Comparison of ENCODE assay signal across 32 cellular contexts in the genomic region with DNA sequence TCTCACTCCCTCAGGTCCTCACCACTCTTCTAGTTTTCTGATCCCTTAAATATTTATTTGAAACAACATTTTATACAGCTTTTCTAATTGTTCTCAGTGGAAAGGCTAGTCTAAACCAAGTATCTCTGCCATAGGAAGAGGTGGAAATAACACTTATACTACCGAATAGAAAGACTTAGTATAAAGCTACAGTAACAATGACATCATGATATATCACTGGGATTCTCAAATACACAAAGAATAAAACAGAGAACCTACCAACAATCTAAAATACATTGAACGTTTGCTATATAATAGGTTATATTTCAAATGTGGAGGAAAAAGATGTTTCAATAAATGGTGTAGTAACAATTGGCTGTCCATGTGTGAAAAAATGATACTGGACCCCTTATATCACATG.
"Had no signal": no experiment of that assay in that cellular context is flagged by ENCODE, and none has a peak within 500 bp of the region (broad histone marks: within the 10 kb centered on the region; RNA-seq: fewer than 3 reads in every experiment).

No MANE protein-coding gene starts in this region.

- H3K4me2 ChIP-seq: KMS-11, SK-N-SH had no signal

- ATAC-seq: activated CD8-positive, alpha-beta T cell treated with anti-CD3 and anti-CD28 coated beads for 36 hours; activated naive CD4-positive, alpha-beta T cell treated with anti-CD3 and anti-CD28 coated beads, Interleukin-2, amount 50 U/mL, for 72 hours; activated T-cell treated with anti-CD3 and anti-CD28 coated beads, Interleukin-2, amount 50 U/mL, for 72 hours; activated T-helper 17 cell treated with anti-CD3 and anti-CD28 coated beads, Interleukin-2, amount 50 U/mL, for 72 hours had no signal

- H3K4me1 ChIP-seq: Peyer's patch, SJSA1 had no signal

- H3K27ac ChIP-seq: cardiac muscle cell, KMS-11, Peyer's patch, SJSA1 had no signal

- H3K9me3 ChIP-seq: Peyer's patch, SJSA1 had no signal

- FAIRE-seq: TTC549 had no signal

- H3K9me3 Mint-ChIP-seq: central memory CD8-positive, alpha-beta T cell had no signal

- H3K4me3 Mint-ChIP-seq: activated CD4-positive, alpha-beta T cell treated with anti-CD3 and anti-CD28 coated beads, Interleukin-2, amount 10 ng/mL, durations not matched to agents 24 days and 14 days; activated CD8-positive, alpha-beta T cell treated with anti-CD3 and anti-CD28 coated beads for 36 hours; activated T-cell treated with anti-CD3 and anti-CD28 coated beads, Interleukin-2, amount 50 U/mL, for 72 hours; activated T-helper 17 cell treated with anti-CD3 and anti-CD28 coated beads, Interleukin-2, amount 50 U/mL, for 72 hours; central memory CD8-positive, alpha-beta T cell; T-helper 1 cell treated with Interleukin-12 subunit alpha and Interleukin-12 subunit beta and Interleukin-4 antibody, amounts not matched to agents 30 μg/mL and 1 μg/mL, for 36 hours; T-helper 2 cell treated with Interferon-gamma antibody and Interleukin-4, amounts not matched to agents 5 μg/mL and 100 μg/mL, for 36 hours had no signal

- H3K4me3 ChIP-seq: cardiac muscle cell, Peyer's patch, SJSA1 had no signal

- H3K27me3 Mint-ChIP-seq: activated CD4-positive, alpha-beta T cell treated with anti-CD3 and anti-CD28 coated beads, Interleukin-2, amount 10 ng/mL, durations not matched to agents 24 days and 14 days; activated CD8-positive, alpha-beta T cell treated with anti-CD3 and anti-CD28 coated beads for 36 hours; activated T-helper 17 cell treated with anti-CD3 and anti-CD28 coated beads, Interleukin-2, amount 50 U/mL, for 72 hours; central memory CD8-positive, alpha-beta T cell had no signal

- H3K27me3 ChIP-seq: cardiac muscle cell, Peyer's patch, SJSA1 had no signal

- H3K4me1 Mint-ChIP-seq: activated CD4-positive, alpha-beta T cell treated with anti-CD3 and anti-CD28 coated beads, Interleukin-2, amount 10 ng/mL, durations not matched to agents 24 days and 14 days; activated T-helper 17 cell treated with anti-CD3 and anti-CD28 coated beads, Interleukin-2, amount 50 U/mL, for 72 hours had no signal

- H3K9ac ChIP-seq: KMS-11, SK-N-SH had no signal

- H3K27ac Mint-ChIP-seq: activated CD4-positive, alpha-beta T cell treated with anti-CD3 and anti-CD28 coated beads, Interleukin-2, amount 10 ng/mL, durations not matched to agents 24 days and 14 days; activated CD8-positive, alpha-beta T cell treated with anti-CD3 and anti-CD28 coated beads for 36 hours; activated naive CD4-positive, alpha-beta T cell treated with anti-CD3 and anti-CD28 coated beads, Interleukin-2, amount 50 U/mL, for 72 hours; activated T-helper 17 cell treated with anti-CD3 and anti-CD28 coated beads, Interleukin-2, amount 50 U/mL, for 72 hours; T-helper 1 cell treated with Interleukin-12 subunit alpha and Interleukin-12 subunit beta and Interleukin-4 antibody, amounts not matched to agents 30 μg/mL and 1 μg/mL, for 36 hours; T-helper 2 cell treated with Interferon-gamma antibody and Interleukin-4, amounts not matched to agents 5 μg/mL and 100 μg/mL, for 36 hours had no signal

- DNase-seq: activated CD4-positive, alpha-beta T cell treated with anti-CD3 and anti-CD28 coated beads, Interleukin-2, amount 10 ng/mL, durations not matched to agents 24 days and 14 days; activated CD4-positive, alpha-beta T cell treated with anti-CD3 and anti-CD28 coated beads, Interleukin-2, amount 50 U/mL, for 4 hours; activated CD8-positive, alpha-beta T cell treated with anti-CD3 and anti-CD28 coated beads for 36 hours; activated effector memory CD4-positive, alpha-beta T cell treated with anti-CD3 and anti-CD28 coated beads, Interleukin-2, amount 50 U/mL, for 16 hours; activated naive CD4-positive, alpha-beta T cell; activated T-cell treated with anti-CD3 and anti-CD28 coated beads, Interleukin-2, amount 50 U/mL, for 1 hour; activated T-cell treated with anti-CD3 and anti-CD28 coated beads, Interleukin-2, amount 50 U/mL, for 72 hours; amniotic stem cell; aorta; MM.1S; MV-4-11; NCI-H1092; NCI-H1436 treated with DMSO at 0.1 percent for 48 hours; NCI-H1694 treated with DMSO at 0.1 percent for 48 hours; NCI-H2029; NCI-H345; NCI-H524 treated with DMSO at 0.1 percent for 48 hours; NK-92 treated with Interleukin-12 subunit alpha and Interleukin-12 subunit beta, amount 100 ng/mL, for 24 hours; PC-3; Peyer's patch; RPMI8226; SHP77 treated with DMSO at 0.1 percent for 48 hours; SK-N-SH had no signal
